ENCODE assay signal across 25 cellular contexts in genomic region chr2:127917916-127918315, GRCh38. TPM values are rescaled to one million over a fixed set of nuclear protein-coding genes. Genes with fewer than 3 reads are reported as not detected.
DNase-seq lines count a peak whose midpoint lies in the region; FAIRE-seq and TF ChIP-seq lines count a peak whose summit lies in the region.
"Had no signal": no experiment of that assay in that cellular context is flagged by ENCODE, and none has a peak within 500 bp of the region (broad histone marks: within the 10 kb centered on the region; RNA-seq: fewer than 3 reads in every experiment).

No MANE protein-coding gene starts in this region.

- peaks cover 9% of the 10 kb centered on the region for H3K4me1 Mint-ChIP-seq in HFFc6 (ENCODE audit: low read depth)
- H3K4me1 Mint-ChIP-seq: B cell, IgD-negative memory B cell had no signal

- TF ChIP-seq CTCF in HFFc6 (IDR thresholded peaks at IDR 0.05) (no peak), brain microvascular endothelial cell (IDR thresholded peaks at IDR 0.05; ENCODE audit: low read depth, low read length, missing control alignments) (no peak), fibroblast of the aortic adventitia (IDR thresholded peaks at IDR 0.05; ENCODE audit: insufficient read depth, low read length) (no peak), GM10266 (IDR thresholded peaks at IDR 0.05; ENCODE audit: control insufficient read depth, insufficient read depth, low read depth, missing control alignments) (no peak)

- no peaks in the 10 kb centered on the region for H3K27me3 ChIP-seq in brain microvascular endothelial cell (replicated peaks)

- no peaks in the 10 kb centered on the region for H3K9me3 Mint-ChIP-seq in HFFc6
- H3K9me3 Mint-ChIP-seq: IgD-negative memory B cell had no signal

- H3K27me3 Mint-ChIP-seq in HFFc6 (ENCODE audit: insufficient read depth) = peaks cover 3% of the 10 kb centered on the region
- H3K27me3 Mint-ChIP-seq: B cell, IgD-negative memory B cell had no signal

- H3K27ac ChIP-seq in brain microvascular endothelial cell = no peak overlapping the region
- H3K27ac ChIP-seq: HL-60, SK-N-MC had no signal

- no peak overlapping the region for H3K4me3 ChIP-seq in brain microvascular endothelial cell (ENCODE audit: low read depth, low read length)
- H3K4me3 ChIP-seq in fibroblast of the aortic adventitia (ENCODE audit: low read depth, low read length) = no peak overlapping the region
- H3K4me3 ChIP-seq: SK-N-MC had no signal

- FAIRE-seq in GM12891 (lab: Jason Lieb, UNC) = no peak
- FAIRE-seq: GM12892, GM18507, H1, HTR-8/SVneo had no signal

- DNase-seq in HFFc6 (peak; percentile 13), brain microvascular endothelial cell (peak; percentile 16), fibroblast of the aortic adventitia (ENCODE audit: low read depth) (peak; percentile 20), GM12891 (ENCODE audit: insufficient read length, low spot score) (no peak), GM10266 (ENCODE audit: extremely low spot score) (no peak)
- no peak for DNase-seq in stimulated activated CD4-positive, alpha-beta T cell treated with anti-CD3 and anti-CD28 coated beads, Interleukin-1b, Interleukin-23, amount 100 ng/mL, for 48 hours
- no peak for DNase-seq in activated CD4-positive, CD25-positive, alpha-beta regulatory T cell treated with anti-CD3 and anti-CD28 coated beads, Interleukin-2, amount 50 U/mL, for 72 hours
- DNase-seq: ACHN, COR-L47, DMS 273 treated with DMSO at 0.1 percent for 48 hours, DND-41, NCI-H1105, NCI-H2081 treated with DMSO at 0.1 percent for 48 hours, NCI-H510A, NCI-H748 treated with DMSO at 0.1 percent for 48 hours, OCI-M1, SHP77 had no signal

- H3K36me3 ChIP-seq in brain microvascular endothelial cell (replicated peaks) = no peaks in the 10 kb centered on the region

- no peak for TF ChIP-seq POLR2A in GM12891 (IDR thresholded peaks at IDR 0.05; ENCODE audit: low read depth, low read length)

- H3K27ac Mint-ChIP-seq in HFFc6 = no peak overlapping the region; the same call in 1 of the 2 replicates
- H3K27ac Mint-ChIP-seq: B cell, IgD-negative memory B cell had no signal

- H3K4me3 Mint-ChIP-seq in HFFc6 = no peak overlapping the region
- H3K4me3 Mint-ChIP-seq: B cell had no signal

- in situ Hi-C loops in brain microvascular endothelial cell (cut with HindIII; ENCODE audit: low pct_ligation_motif_present, low sequenced_read_pairs) = no loop called here

- H3K36me3 Mint-ChIP-seq in HFFc6 (ENCODE audit: low read depth) = no peaks in the 10 kb centered on the region
- H3K36me3 Mint-ChIP-seq: IgD-negative memory B cell had no signal

TF ChIP-seq in GM12891, 5 proteins besides CTCF, POLR2A, EP300 and RAD21:
- TF ChIP-seq TAF1 (IDR thresholded peaks at IDR 0.05; ENCODE audit: low read depth, low read length) (no peak), PAX5 (IDR thresholded peaks at IDR 0.05; ENCODE audit: insufficient read depth, low read length, severe bottlenecking) (no peak), SPI1 (IDR thresholded peaks at IDR 0.05; ENCODE audit: low read depth, low read length) (no peak), POU2F2 (IDR thresholded peaks at IDR 0.05; ENCODE audit: low read depth, low read length) (no peak), POLR2AphosphoS5 (IDR thresholded peaks at IDR 0.05; ENCODE audit: low read depth, low read length) (no peak)

RNA-seq across cellular contexts. Expression of gene AMMECR1L, which starts 32.2 kb away (rescaled TPM):
- total RNA-seq in HFFc6 (2021; fragmentation: NEBNext Ultra II Directional; extraction: Animal tissue kit (Norgen Biotek cat#: 25700)) = 10 to 100 TPM; 13.9 to 18.2 (median 14.8) TPM
- 7.6 and 12.4 TPM in 2 replicates for total RNA-seq in fibroblast of the aortic adventitia (ENCODE audit: low replicate concordance)
- 5.2 TPM for polyA plus RNA-seq in GM12891 (2012; ENCODE audit: low read depth, missing spikeins)

RNA-seq across cellular contexts. Expression of gene POLR2D, which starts 60.0 kb away (rescaled TPM):
- total RNA-seq in HFFc6 (2021; fragmentation: NEBNext Ultra II Directional; extraction: Animal tissue kit (Norgen Biotek cat#: 25700)) = 10 to 100 TPM; 36.4 to 46.8 (median 41.5) TPM
- 10.9 and 24.7 TPM in 2 replicates for total RNA-seq in fibroblast of the aortic adventitia (ENCODE audit: low replicate concordance)
- 26.6 TPM for polyA plus RNA-seq in GM12891 (2012; ENCODE audit: low read depth, missing spikeins)

Comparison
In these comparisons a context has a peak if more than half of its experiments do, and no peak if none do; other contexts are left out.
1. DNase-seq: peak in HFFc6 (single experiment), brain microvascular endothelial cell (single experiment) and fibroblast of the aortic adventitia (single experiment); none in stimulated activated CD4-positive, alpha-beta T cell treated with anti-CD3 and anti-CD28 coated beads, Interleukin-1b, Interleukin-23, amount 100 ng/mL, for 48 hours (single experiment), GM12891 (single experiment), activated CD4-positive, CD25-positive, alpha-beta regulatory T cell treated with anti-CD3 and anti-CD28 coated beads, Interleukin-2, amount 50 U/mL, for 72 hours (single experiment) and GM10266 (single experiment).